ENCODE assay signal across 8 cellular contexts in the genomic region with DNA sequence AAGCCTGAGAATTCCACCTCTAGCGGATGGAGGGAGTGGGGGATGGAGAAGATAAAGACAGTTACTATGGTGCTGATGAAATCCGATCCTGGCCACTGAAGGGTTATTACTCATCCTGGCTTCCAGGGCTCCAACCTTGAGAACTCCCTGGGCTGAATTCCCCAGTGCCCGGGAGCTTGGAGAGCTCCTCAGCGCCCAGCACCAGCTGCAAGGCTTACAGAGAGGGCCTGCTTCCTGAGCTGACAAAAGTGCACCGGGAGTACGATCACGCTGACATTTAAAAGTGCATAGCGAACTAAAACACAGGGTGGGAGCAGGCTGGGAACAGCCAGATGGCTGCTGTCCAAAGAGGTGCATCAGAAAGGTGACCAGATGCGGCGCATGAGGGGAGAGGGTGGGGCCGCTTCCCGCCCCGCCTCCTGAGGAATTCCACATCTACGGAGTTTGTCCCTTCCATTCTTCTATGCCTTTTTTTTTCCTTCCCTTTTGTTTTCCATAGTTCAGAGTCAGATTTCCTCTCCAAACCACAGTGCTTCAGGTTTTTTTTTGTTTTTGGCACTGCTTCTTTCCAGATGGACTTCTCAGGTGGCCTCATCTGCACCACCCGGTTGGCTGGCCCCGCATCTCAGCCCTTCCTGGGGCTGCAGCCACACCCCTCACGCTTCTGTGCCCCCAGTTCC.
A peak's percentile ranks its signal among the peaks of the same experiment; 100 is the strongest.
DNase-seq lines count a peak whose midpoint lies in the region; ATAC-seq, FAIRE-seq and TF ChIP-seq lines count a peak whose summit lies in the region.

No MANE protein-coding gene starts in this region.

- H3K9me2 ChIP-seq in MM.1S (replicated peaks; ENCODE audit: insufficient read depth, low read length), result no peaks in the 10 kb centered on the region

- H3K9ac ChIP-seq in MM.1S (ENCODE audit: low read length), result no peak overlapping the region

- H3K4me1 ChIP-seq in upper lobe of right lung, result peaks cover 16% of the 10 kb centered on the region
- no peaks in the 10 kb centered on the region for H3K4me1 ChIP-seq in MM.1S (ENCODE audit: low read length)

- no peaks in the 10 kb centered on the region for H3K36me3 ChIP-seq in bronchial epithelial cell (ENCODE audit: control insufficient read depth, insufficient read depth, low read length)
- H3K36me3 ChIP-seq in upper lobe of right lung, result no peaks in the 10 kb centered on the region
- H3K36me3 ChIP-seq in MM.1S (replicated peaks; ENCODE audit: insufficient read depth, low read length), result no peaks in the 10 kb centered on the region

- intact Hi-C loops in upper lobe of right lung (cut with DNase I), result no loop called here

- no peak for ATAC-seq in upper lobe of right lung
- ATAC-seq in GM18867 (IDR thresholded peaks at IDR 0.05; ENCODE audit: unreplicated experiment), result no peak

- H4K20me1 ChIP-seq in MM.1S (ENCODE audit: insufficient read depth, low read length), result no peaks in the 10 kb centered on the region

- FAIRE-seq in bronchial epithelial cell (lab: Jason Lieb, UNC), result no peak

- H3K79me2 ChIP-seq in MM.1S (ENCODE audit: low read length), result no peaks in the 10 kb centered on the region

- H3K27ac ChIP-seq in upper lobe of right lung (peak overlapping the region; percentile 63), MM.1S (ENCODE audit: low read length) (no peak overlapping the region)

- no peak for TF ChIP-seq CTCF in bronchial epithelial cell (IDR thresholded peaks at IDR 0.05; ENCODE audit: insufficient read depth, low read length, severe bottlenecking)
- no peak for TF ChIP-seq CTCF in upper lobe of right lung (IDR thresholded peaks at IDR 0.05)
- no peak for TF ChIP-seq CTCF in MM.1S (IDR thresholded peaks at IDR 0.05; ENCODE audit: low read length)

- H3K27me3 ChIP-seq in bronchial epithelial cell (ENCODE audit: control insufficient read depth, insufficient read depth, low read length) (no peaks in the 10 kb centered on the region), upper lobe of right lung (no peaks in the 10 kb centered on the region), MM.1S (replicated peaks; ENCODE audit: insufficient read depth, low read length) (0 out of 2 replicates have a peak, but pooled peaks cover 9% of the 10 kb centered on the region)

- no peak overlapping the region for H3K4me3 ChIP-seq in bronchial epithelial cell (ENCODE audit: low read depth, low read length)
- no peak overlapping the region for H3K4me3 ChIP-seq in upper lobe of right lung
- no peak overlapping the region for H3K4me3 ChIP-seq in MM.1S (ENCODE audit: low read length)

- H3K4me2 ChIP-seq in MM.1S (ENCODE audit: low read depth, low read length), result no peak overlapping the region

- H2AFZ ChIP-seq in MM.1S (ENCODE audit: low read length), result no peak overlapping the region

- DNase-seq in DMS53 treated with DMSO at 0.1 percent for 48 hours (lab: John Stamatoyannopoulos, UW; ENCODE audit: unreplicated experiment), result peak; percentile 89
- peak; percentile 100 for DNase-seq in NCI-H2171 treated with DMSO at 0.1 percent for 48 hours (lab: John Stamatoyannopoulos, UW)
- DNase-seq in bronchial epithelial cell (ENCODE audit: low read depth), result peak; percentile 85
- peak; percentile 99 for DNase-seq in left kidney (ENCODE audit: low read depth, low spot score)
- DNase-seq in upper lobe of right lung, result no peak
- no peak for DNase-seq in MM.1S
- no peak for DNase-seq in stimulated activated CD4-positive, alpha-beta T cell treated with anti-CD3 and anti-CD28 coated beads, Interleukin-12 subunit alpha, Interleukin-12 subunit beta, amount 100 ng/mL, for 4 hours

- H3K9me3 ChIP-seq in upper lobe of right lung (no peaks in the 10 kb centered on the region), MM.1S (replicated peaks; ENCODE audit: insufficient read depth, low read length) (no peaks in the 10 kb centered on the region)

- no peaks in the 10 kb centered on the region for H3F3A ChIP-seq in MM.1S (ENCODE audit: insufficient read depth, low read length)

Comparison
In these comparisons a context has a peak if more than half of its experiments do, and no peak if none do; other contexts are left out.
1. DNase-seq: peak in DMS53 treated with DMSO at 0.1 percent for 48 hours (single experiment), NCI-H2171 treated with DMSO at 0.1 percent for 48 hours (single experiment), bronchial epithelial cell (single experiment) and left kidney (single experiment); none in upper lobe of right lung (single experiment), MM.1S (single experiment) and stimulated activated CD4-positive, alpha-beta T cell treated with anti-CD3 and anti-CD28 coated beads, Interleukin-12 subunit alpha, Interleukin-12 subunit beta, amount 100 ng/mL, for 4 hours (single experiment).